ENCODE assay signal across 10 cellular contexts in the genomic region with DNA sequence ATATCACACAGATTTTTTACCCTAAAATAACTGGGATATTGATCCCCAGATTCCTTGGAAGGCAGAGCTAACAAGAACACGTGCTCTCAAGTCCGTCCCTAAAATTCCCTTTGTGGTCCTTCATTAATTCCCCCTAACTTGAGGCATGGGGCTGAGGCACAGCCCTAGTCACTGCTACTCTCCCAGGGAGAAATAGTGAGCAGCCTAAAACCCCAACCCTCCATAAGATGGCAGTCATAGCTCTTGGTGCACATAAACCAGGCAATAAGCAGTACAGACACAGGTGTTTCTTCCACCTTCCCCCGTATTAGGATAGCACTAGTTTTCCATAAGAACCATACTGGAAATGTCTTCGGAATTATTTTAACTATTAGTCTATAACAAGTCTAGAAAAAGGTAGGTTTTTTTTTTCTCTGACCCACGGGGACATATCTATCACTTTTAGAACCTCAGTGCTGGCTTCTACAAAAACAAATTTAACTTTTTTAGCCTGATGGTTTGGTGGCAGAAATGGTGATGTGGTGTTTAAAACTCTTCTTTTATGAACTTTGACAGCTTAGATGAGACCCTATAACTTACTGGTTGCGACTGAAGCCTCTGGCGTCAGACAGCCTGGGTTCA. TPM values are rescaled to one million over a fixed set of nuclear protein-coding genes. Genes with fewer than 3 reads are reported as not detected.
DNase-seq lines count a peak whose midpoint lies in the region; ATAC-seq and TF ChIP-seq lines count a peak whose summit lies in the region.
"Had no signal": no experiment of that assay in that cellular context is flagged by ENCODE, and none has a peak within 500 bp of the region (broad histone marks: within the 10 kb centered on the region; RNA-seq: fewer than 3 reads in every experiment).

No MANE protein-coding gene starts in this region.

- no peaks in the 10 kb centered on the region for H3K36me3 ChIP-seq in esophagus squamous epithelium
- H3K36me3 ChIP-seq: tibial artery had no signal

- WGBS in esophagus squamous epithelium, 2 donors = 53 to 71% methylated on average over 7 of the region's 7 CpGs

- H3K36me3 Mint-ChIP-seq in nephron (ENCODE audit: low read depth) = peaks cover 3% of the 10 kb centered on the region

- TF ChIP-seq CTCF in LNCAP (IDR thresholded peaks at IDR 0.05) = peak; percentile 33
- peak in 1 of 3 experiments; percentile 14 for TF ChIP-seq CTCF in nephron (IDR thresholded peaks at IDR 0.05; ENCODE audit: unreplicated experiment in 3 of 3)
- TF ChIP-seq CTCF in esophagus squamous epithelium (IDR thresholded peaks at IDR 0.05) = peak in 1 of 6 experiments; percentile 30

- H3K4me1 Mint-ChIP-seq in nephron = peaks cover 29% of the 10 kb centered on the region

- peaks cover 0 to 33% (median 0%) of the 10 kb centered on the region in 4 donors for H3K27me3 ChIP-seq in esophagus squamous epithelium
- H3K27me3 ChIP-seq: tibial artery had no signal

- no peaks in the 10 kb centered on the region for H3K9me3 Mint-ChIP-seq in nephron

- DNase-seq in DMS 273 (lab: John Stamatoyannopoulos, UW; ENCODE audit: unreplicated experiment) = peak; percentile 62
- no peak for DNase-seq in DMS 273 treated with DMSO at 0.1 percent for 48 hours (lab: John Stamatoyannopoulos, UW)
- peak; percentile 45 for DNase-seq in SW480 (ENCODE audit: low spot score)
- DNase-seq in esophagus squamous epithelium (lab: John Stamatoyannopoulos, UW) = no peak
- DNase-seq: stimulated activated CD4-positive, alpha-beta T cell treated with anti-CD3 and anti-CD28 coated beads, Interleukin-12 subunit alpha, Interleukin-12 subunit beta, amount 100 ng/mL, for 4 hours; tibial artery had no signal

- no peak overlapping the region for H3K4me3 ChIP-seq in esophagus squamous epithelium
- H3K4me3 ChIP-seq: tibial artery had no signal

- peak overlapping the region in 2 of 3 experiments; percentile 3 to 44 for H3K4me3 Mint-ChIP-seq in nephron

- H3K9me3 ChIP-seq in esophagus squamous epithelium = no peaks in the 10 kb centered on the region
- H3K9me3 ChIP-seq: tibial artery had no signal

- intact Hi-C loops in esophagus squamous epithelium (cut with DNase I) = no loop called here

- H3K27ac Mint-ChIP-seq in nephron = peak overlapping the region in 2 of 3 experiments; percentile 37 to 53

- no peak overlapping the region for H3K27ac ChIP-seq in esophagus squamous epithelium
- H3K27ac ChIP-seq: tibial artery had no signal

- TF ChIP-seq POLR2A in esophagus squamous epithelium (IDR thresholded peaks at IDR 0.05) = no peak

- no peak for ATAC-seq in HG02623 (IDR thresholded peaks at IDR 0.05; ENCODE audit: unreplicated experiment)
- no peak for ATAC-seq in GM18502 (IDR thresholded peaks at IDR 0.05; ENCODE audit: poor library complexity, unreplicated experiment)

- H3K4me1 ChIP-seq in esophagus squamous epithelium = peaks cover 23 to 43% (median 29%) of the 10 kb centered on the region in 3 donors

- H3K27me3 Mint-ChIP-seq in nephron (ENCODE audit: low read depth) = peaks cover 8% of the 10 kb centered on the region

RNA-seq across cellular contexts. Expression of gene ARHGEF40, which starts 3.1 kb away (rescaled TPM):
- 10 to 100 TPM in 1 of 4 donors, 1 to 10 TPM in 3; 1.3 to 10.3 (median 3.6) TPM for total RNA-seq in esophagus squamous epithelium

RNA-seq across cellular contexts. Expression of gene RNASE8, which starts 9.4 kb away (rescaled TPM):
- total RNA-seq in esophagus squamous epithelium = not detected

RNA-seq across cellular contexts. Expression of gene RNASE7, which starts 24.8 kb away (rescaled TPM):
- total RNA-seq in esophagus squamous epithelium = 10 to 100 TPM in 1 of 4 donors, 1 to 10 TPM in 1, under 1 TPM in 1, not detected in 1; 0.97 to 13.3 (median 1.1) TPM

RNA-seq across cellular contexts. Expression of gene ZNF219, which starts 31.5 kb away (rescaled TPM):
- 10 to 100 TPM; 47.1 to 68.3 (median 61.3) TPM for total RNA-seq in esophagus squamous epithelium

RNA-seq across cellular contexts. Expression of gene RNASE13, which starts 32.4 kb away (rescaled TPM):
- total RNA-seq in esophagus squamous epithelium = not detected

Comparison
In these comparisons a context has a peak if more than half of its experiments do, and no peak if none do; other contexts are left out.
1. DNase-seq: peak in DMS 273 (single experiment) and SW480 (single experiment); none in DMS 273 treated with DMSO at 0.1 percent for 48 hours (single experiment) and esophagus squamous epithelium (single experiment).